1 cellular context compared by ENCODE assay signal in genomic region chr6:89140347-89141159, GRCh38.
TF ChIP-seq lines count a peak whose summit lies in the region.

No MANE protein-coding gene starts in this region.

TF ChIP-seq in HepG2, 621 proteins besides CTCF, POLR2A, EP300 and RAD21 (continued from another document and continues in another):
- TF ChIP-seq REST (IDR thresholded peaks at IDR 0.05; ENCODE audit: borderline replicate concordance in 1 of 2, low read depth in 1 of 2, low read length in 2 of 2) (no peak), GATAD2A (CRISPR knock-in tag; IDR thresholded peaks at IDR 0.05) (peak; percentile 82), KLF15 (CRISPR knock-in tag; IDR thresholded peaks at IDR 0.05; ENCODE audit: borderline replicate concordance) (no peak), ONECUT2 (CRISPR knock-in tag; IDR thresholded peaks at IDR 0.05) (peak; percentile 67; the same call in 1 of the 2 replicates), ELF3 (CRISPR knock-in tag; IDR thresholded peaks at IDR 0.05) (peak; percentile 95), NFIC (IDR thresholded peaks at IDR 0.05; ENCODE audit: low read length) (peak; percentile 73), ZNF501 (CRISPR knock-in tag; IDR thresholded peaks at IDR 0.05) (0 out of 2 replicates have a peak, but pooled peaks have one; percentile 26), ZNF280B (CRISPR knock-in tag; IDR thresholded peaks at IDR 0.05; ENCODE audit: borderline replicate concordance) (no peak), MXI1 (IDR thresholded peaks at IDR 0.05; ENCODE audit: borderline replicate concordance, low read depth, low read length) (no peak; the same call in 2 of the 3 replicates), ZSCAN9 (CRISPR knock-in tag; IDR thresholded peaks at IDR 0.05; ENCODE audit: borderline replicate concordance) (0 out of 2 replicates have a peak, but pooled peaks have one; percentile 38), PHF21A (CRISPR knock-in tag; IDR thresholded peaks at IDR 0.05) (peak; percentile 87), ZNF430 (CRISPR knock-in tag; IDR thresholded peaks at IDR 0.05) (no peak; the same call in 1 of the 2 replicates), THAP7 (CRISPR knock-in tag; IDR thresholded peaks at IDR 0.05) (no peak), ISL2 (CRISPR knock-in tag; IDR thresholded peaks at IDR 0.05) (0 out of 2 replicates have a peak, but pooled peaks have one; percentile 36), ZNF879 (CRISPR knock-in tag; IDR thresholded peaks at IDR 0.05) (no peak), ZNF160 (CRISPR knock-in tag; IDR thresholded peaks at IDR 0.05) (peak; percentile 96), ZBTB1 (CRISPR knock-in tag; IDR thresholded peaks at IDR 0.05; ENCODE audit: borderline replicate concordance) (no peak), GFI1 (CRISPR knock-in tag; IDR thresholded peaks at IDR 0.05; ENCODE audit: borderline replicate concordance) (peak; percentile 72), SOX6 (IDR thresholded peaks at IDR 0.05) (no peak), SOX6 (CRISPR knock-in tag; IDR thresholded peaks at IDR 0.05) (peak; percentile 59), ATRX (CRISPR knock-in tag; IDR thresholded peaks at IDR 0.05; ENCODE audit: borderline replicate concordance) (no peak), KLF16 (CRISPR knock-in tag; IDR thresholded peaks at IDR 0.05) (peak in 1 of 2 experiments; percentile 34; a peak in 1 of 4 replicates), ZFX (CRISPR knock-in tag; IDR thresholded peaks at IDR 0.05; ENCODE audit: low read depth) (peak; percentile 44; the same call in 1 of the 2 replicates), CREM (IDR thresholded peaks at IDR 0.05) (peak; percentile 42; the same call in 1 of the 2 replicates), CREM (CRISPR knock-in tag; IDR thresholded peaks at IDR 0.05) (no peak), HMG20A (CRISPR knock-in tag; IDR thresholded peaks at IDR 0.05; ENCODE audit: borderline replicate concordance) (peak; percentile 65; the same call in 1 of the 2 replicates), ZNF136 (CRISPR knock-in tag; IDR thresholded peaks at IDR 0.05; ENCODE audit: low read depth) (no peak), CBFB (CRISPR knock-in tag; IDR thresholded peaks at IDR 0.05) (no peak), MXD3 (CRISPR knock-in tag; IDR thresholded peaks at IDR 0.05) (no peak), SMYD3 (CRISPR knock-in tag; IDR thresholded peaks at IDR 0.05) (no peak; the same call in 1 of the 2 replicates), ERF (CRISPR knock-in tag; IDR thresholded peaks at IDR 0.05) (0 out of 2 replicates have a peak, but pooled peaks have one; percentile 21), SOX13 (IDR thresholded peaks at IDR 0.05) (no peak), SOX13 (CRISPR knock-in tag; conservative IDR thresholded peaks at IDR 0.05 in 1 of 2, IDR thresholded peaks at IDR 0.05 in 1 of 2) (peak in 1 of 2 experiments; percentile 70; a peak in 1 of 4 replicates), ATF1 (CRISPR knock-in tag; IDR thresholded peaks at IDR 0.05) (peak; percentile 56; the same call in 1 of the 2 replicates), TBL1XR1 (IDR thresholded peaks at IDR 0.05; ENCODE audit: borderline replicate concordance, low read length, partially characterized antibody) (no peak), ZNF616 (CRISPR knock-in tag; IDR thresholded peaks at IDR 0.05; ENCODE audit: low read depth) (no peak), HDAC1 (CRISPR knock-in tag; IDR thresholded peaks at IDR 0.05) (peak; percentile 54), MED8 (CRISPR knock-in tag; IDR thresholded peaks at IDR 0.05; ENCODE audit: insufficient replicate concordance) (no peak), SAP130 (CRISPR knock-in tag; IDR thresholded peaks at IDR 0.05; ENCODE audit: low read depth) (peak; percentile 68), HHEX (CRISPR knock-in tag; IDR thresholded peaks at IDR 0.05) (no peak), HMGA1 (CRISPR knock-in tag; conservative IDR thresholded peaks at IDR 0.05) (no peak), POLR2G (IDR thresholded peaks at IDR 0.05; ENCODE audit: low read depth, low read length) (no peak), ZBTB8A (CRISPR knock-in tag; IDR thresholded peaks at IDR 0.05; ENCODE audit: borderline replicate concordance, low read depth) (no peak), FOXK1 (CRISPR knock-in tag; IDR thresholded peaks at IDR 0.05; ENCODE audit: borderline replicate concordance, low read depth) (peak; percentile 50; the same call in 1 of the 2 replicates), RARA (CRISPR knock-in tag; IDR thresholded peaks at IDR 0.05) (peak; percentile 44; the same call in 1 of the 2 replicates), JUND (CRISPR knock-in tag; IDR thresholded peaks at IDR 0.05) (no peak), SNAI1 (CRISPR knock-in tag; IDR thresholded peaks at IDR 0.05; ENCODE audit: borderline replicate concordance) (peak; percentile 43; the same call in 1 of the 2 replicates), HINFP (CRISPR knock-in tag; IDR thresholded peaks at IDR 0.05; ENCODE audit: low read depth) (peak; percentile 37; the same call in 1 of the 2 replicates), ZBTB20 (CRISPR knock-in tag; IDR thresholded peaks at IDR 0.05; ENCODE audit: borderline replicate concordance, low read depth) (0 out of 2 replicates have a peak, but pooled peaks have one; percentile 52), CEBPG (CRISPR knock-in tag; IDR thresholded peaks at IDR 0.05) (peak; percentile 80), ELF1 (CRISPR knock-in tag; IDR thresholded peaks at IDR 0.05) (peak; percentile 47; the same call in 1 of the 2 replicates), ZBTB3 (CRISPR knock-in tag; IDR thresholded peaks at IDR 0.05; ENCODE audit: borderline replicate concordance, low read depth) (0 out of 2 replicates have a peak, but pooled peaks have one; percentile 78), ZNF180 (CRISPR knock-in tag; IDR thresholded peaks at IDR 0.05; ENCODE audit: borderline replicate concordance, low read depth) (no peak), FLYWCH1 (CRISPR knock-in tag; IDR thresholded peaks at IDR 0.05) (no peak), ZNF317 (CRISPR knock-in tag; IDR thresholded peaks at IDR 0.05) (no peak), PATZ1 (CRISPR knock-in tag; IDR thresholded peaks at IDR 0.05) (no peak), SOX5 (CRISPR knock-in tag; IDR thresholded peaks at IDR 0.05; ENCODE audit: borderline replicate concordance) (peak; percentile 57; the same call in 1 of the 2 replicates), ARID5B (CRISPR knock-in tag; IDR thresholded peaks at IDR 0.05) (peak; percentile 85), ZNF605 (CRISPR knock-in tag; IDR thresholded peaks at IDR 0.05) (0 out of 2 replicates have a peak, but pooled peaks have one; percentile 34), MIXL1 (CRISPR knock-in tag; IDR thresholded peaks at IDR 0.05) (peak; percentile 87), ARNTL (CRISPR knock-in tag; IDR thresholded peaks at IDR 0.05) (0 out of 2 replicates have a peak, but pooled peaks have one; percentile 38), REPIN1 (CRISPR knock-in tag; IDR thresholded peaks at IDR 0.05; ENCODE audit: borderline replicate concordance, low read depth) (no peak; the same call in 1 of the 2 replicates), MAZ (IDR thresholded peaks at IDR 0.05; ENCODE audit: borderline replicate concordance, low read depth, low read length) (no peak), MAZ (CRISPR knock-in tag; IDR thresholded peaks at IDR 0.05; ENCODE audit: low read depth) (no peak), TCF12 (IDR thresholded peaks at IDR 0.05) (no peak), TCF12 (CRISPR knock-in tag; IDR thresholded peaks at IDR 0.05) (no peak)
